28 cellular contexts compared by ENCODE assay signal in genomic region chr12:83763425-83763824, GRCh38.
DNase-seq lines count a peak whose midpoint lies in the region; ATAC-seq and TF ChIP-seq lines count a peak whose summit lies in the region.
"Had no signal": no experiment of that assay in that cellular context is flagged by ENCODE, and none has a peak within 500 bp of the region (broad histone marks: within the 10 kb centered on the region; RNA-seq: fewer than 3 reads in every experiment).

No MANE protein-coding gene starts in this region.

- H2AFZ ChIP-seq in SK-N-SH (ENCODE audit: low read depth) = no peak overlapping the region

- no peak overlapping the region for H3K27ac Mint-ChIP-seq in activated T-helper 1 cell treated with anti-CD3 and anti-CD28 coated beads, Interleukin-12 subunit alpha, Interleukin-12 subunit beta, Interleukin-2, Interleukin-4 antibody, amounts not matched to agents 30 ng/mL and 10 ng/mL and 1 ng/mL, durations not matched to agents 14 hours and 24 hours and 36 hours
- H3K27ac Mint-ChIP-seq: activated CD4-positive, alpha-beta memory T cell treated with anti-CD3 and anti-CD28 coated beads for 36 hours; activated naive CD8-positive, alpha-beta T cell treated with anti-CD3 and anti-CD28 coated beads, Interleukin-2, amount 50 U/mL, for 24 hours; activated T-cell treated with anti-CD3 and anti-CD28 coated beads, Interleukin-2, amount 50 U/mL, for 72 hours; H9; natural killer cell; T-helper 1 cell treated with Interleukin-12 subunit alpha and Interleukin-12 subunit beta and Interleukin-4 antibody, amounts not matched to agents 30 μg/mL and 1 μg/mL, for 36 hours had no signal

- TF ChIP-seq RAD21 in SK-N-SH (IDR thresholded peaks at IDR 0.05; ENCODE audit: low read length) = no peak

- H4K20me1 ChIP-seq in SK-N-SH (ENCODE audit: insufficient read depth) = no peaks in the 10 kb centered on the region

- H3K4me3 ChIP-seq in SK-N-SH (ENCODE audit: low read depth in 2 of 2, low read length in 1 of 2) = no peak overlapping the region
- H3K4me3 ChIP-seq: lower lobe of right lung, psoas muscle, tibial nerve had no signal

- H3K79me2 ChIP-seq in SK-N-SH (ENCODE audit: insufficient read depth) = no peaks in the 10 kb centered on the region

- no peaks in the 10 kb centered on the region for H3K27me3 Mint-ChIP-seq in activated T-helper 1 cell treated with anti-CD3 and anti-CD28 coated beads, Interleukin-12 subunit alpha, Interleukin-12 subunit beta, Interleukin-2, Interleukin-4 antibody, amounts not matched to agents 30 ng/mL and 10 ng/mL and 1 ng/mL, durations not matched to agents 14 hours and 24 hours and 36 hours (ENCODE audit: insufficient read depth)
- H3K27me3 Mint-ChIP-seq: activated CD4-positive, alpha-beta memory T cell treated with anti-CD3 and anti-CD28 coated beads for 36 hours; activated naive CD8-positive, alpha-beta T cell treated with anti-CD3 and anti-CD28 coated beads, Interleukin-2, amount 50 U/mL, for 24 hours had no signal

- intact Hi-C loops in activated T-helper 1 cell treated with anti-CD3 and anti-CD28 coated beads, Interleukin-12 subunit alpha, Interleukin-12 subunit beta, Interleukin-2, Interleukin-4 antibody, amounts not matched to agents 30 ng/mL and 10 ng/mL and 1 ng/mL, durations not matched to agents 14 hours and 24 hours and 36 hours (cut with micrococcal nuclease) = no loop called here

- CTCF ChIA-PET in SK-N-SH (lab: Yijun Ruan, JAX) = no interaction called here

- no peaks in the 10 kb centered on the region for H3K9me3 ChIP-seq in SK-N-SH
- H3K9me3 ChIP-seq: lower lobe of right lung, psoas muscle, tibial nerve had no signal

- no peak overlapping the region for H3K9ac ChIP-seq in SK-N-SH
- H3K9ac ChIP-seq: KMS-11 had no signal

- no peaks in the 10 kb centered on the region for H3K4me1 Mint-ChIP-seq in activated T-helper 1 cell treated with anti-CD3 and anti-CD28 coated beads, Interleukin-12 subunit alpha, Interleukin-12 subunit beta, Interleukin-2, Interleukin-4 antibody, amounts not matched to agents 30 ng/mL and 10 ng/mL and 1 ng/mL, durations not matched to agents 14 hours and 24 hours and 36 hours (ENCODE audit: low read depth)
- H3K4me1 Mint-ChIP-seq: activated naive CD8-positive, alpha-beta T cell treated with anti-CD3 and anti-CD28 coated beads, Interleukin-2, amount 50 U/mL, for 24 hours; H9; natural killer cell had no signal

- no peaks in the 10 kb centered on the region for H3K36me3 Mint-ChIP-seq in activated T-helper 1 cell treated with anti-CD3 and anti-CD28 coated beads, Interleukin-12 subunit alpha, Interleukin-12 subunit beta, Interleukin-2, Interleukin-4 antibody, amounts not matched to agents 30 ng/mL and 10 ng/mL and 1 ng/mL, durations not matched to agents 14 hours and 24 hours and 36 hours (ENCODE audit: low read depth)
- H3K36me3 Mint-ChIP-seq: activated CD4-positive, alpha-beta memory T cell treated with anti-CD3 and anti-CD28 coated beads for 36 hours; natural killer cell had no signal

- H3K9me2 ChIP-seq in SK-N-SH = no peaks in the 10 kb centered on the region; the same call in 1 of the 2 replicates

- H3K4me3 Mint-ChIP-seq in activated T-helper 1 cell treated with anti-CD3 and anti-CD28 coated beads, Interleukin-12 subunit alpha, Interleukin-12 subunit beta, Interleukin-2, Interleukin-4 antibody, amounts not matched to agents 30 ng/mL and 10 ng/mL and 1 ng/mL, durations not matched to agents 14 hours and 24 hours and 36 hours = no peak overlapping the region
- H3K4me3 Mint-ChIP-seq: activated CD4-positive, alpha-beta memory T cell treated with anti-CD3 and anti-CD28 coated beads for 36 hours; activated naive CD8-positive, alpha-beta T cell treated with anti-CD3 and anti-CD28 coated beads, Interleukin-2, amount 50 U/mL, for 24 hours; activated T-cell treated with anti-CD3 and anti-CD28 coated beads, Interleukin-2, amount 50 U/mL, for 72 hours; H9; natural killer cell; T-helper 1 cell treated with Interleukin-12 subunit alpha and Interleukin-12 subunit beta and Interleukin-4 antibody, amounts not matched to agents 30 μg/mL and 1 μg/mL, for 36 hours had no signal

- TF ChIP-seq CTCF in foreskin keratinocyte (conservative IDR thresholded peaks at IDR 0.05) (peak; percentile 19), SK-N-SH (IDR thresholded peaks at IDR 0.05) (no peak)

- H3K27me3 ChIP-seq in foreskin keratinocyte (no peaks in the 10 kb centered on the region), SK-N-SH (ENCODE audit: insufficient read depth) (no peaks in the 10 kb centered on the region)
- H3K27me3 ChIP-seq: tibial nerve had no signal

- TF ChIP-seq POLR2A in erythroblast (IDR thresholded peaks at IDR 0.05; ENCODE audit: low read length) = no peak

- POLR2A ChIA-PET in SK-N-SH (lab: Yijun Ruan, JAX) = no interaction called here

- no peak for TF ChIP-seq EP300 in SK-N-SH (IDR thresholded peaks at IDR 0.05; ENCODE audit: borderline replicate concordance in 1 of 2, low read depth in 1 of 2, low read length in 1 of 2)

- DNase-seq in NCI-H2227 treated with DMSO at 0.1 percent for 48 hours (lab: John Stamatoyannopoulos, UW) = peak; percentile 80
- peak; percentile 98 for DNase-seq in amniotic epithelial cell (ENCODE audit: low read depth)
- peak; percentile 93 to 97 for DNase-seq in foreskin keratinocyte
- DNase-seq in SK-N-SH = no peak
- DNase-seq in activated T-helper 1 cell treated with anti-CD3 and anti-CD28 coated beads, Interleukin-12 subunit alpha, Interleukin-12 subunit beta, Interleukin-2, Interleukin-4 antibody, amounts not matched to agents 30 ng/mL and 10 ng/mL and 1 ng/mL, durations not matched to agents 14 hours and 24 hours and 36 hours (ENCODE audit: low spot score) = no peak
- no peak for DNase-seq in erythroblast (lab: John Stamatoyannopoulos, UW)
- DNase-seq: activated CD4-positive, alpha-beta memory T cell treated with anti-CD3 and anti-CD28 coated beads for 36 hours; activated CD4-positive, alpha-beta T cell treated with anti-CD3 and anti-CD28 coated beads for 1 hour; activated naive CD4-positive, alpha-beta T cell; activated naive CD8-positive, alpha-beta T cell treated with anti-CD3 and anti-CD28 coated beads, Interleukin-2, amount 50 U/mL, for 24 hours; activated T-cell treated with anti-CD3 and anti-CD28 coated beads, Interleukin-2, amount 50 U/mL, for 72 hours; C1 segment of cervical spinal cord; H9; kidney glomerular epithelial cell; lower lobe of right lung; natural killer cell; NCI-H1417 treated with DMSO at 0.1 percent for 48 hours; NCI-H2029 treated with DMSO at 0.1 percent for 48 hours; NCI-H345; NCI-H748 treated with DMSO at 0.1 percent for 48 hours; psoas muscle; RPMI8226; stimulated activated CD4-positive, alpha-beta T cell treated with anti-CD3 and anti-CD28 coated beads, Interleukin-15, amount 100 ng/mL, for 24 hours; stimulated activated CD4-positive, alpha-beta T cell treated with anti-CD3 and anti-CD28 coated beads, Interleukin-4, amount 100 ng/mL, for 4 hours had no signal

- H3K9me3 Mint-ChIP-seq in activated T-helper 1 cell treated with anti-CD3 and anti-CD28 coated beads, Interleukin-12 subunit alpha, Interleukin-12 subunit beta, Interleukin-2, Interleukin-4 antibody, amounts not matched to agents 30 ng/mL and 10 ng/mL and 1 ng/mL, durations not matched to agents 14 hours and 24 hours and 36 hours = no peaks in the 10 kb centered on the region
- H3K9me3 Mint-ChIP-seq: activated naive CD8-positive, alpha-beta T cell treated with anti-CD3 and anti-CD28 coated beads, Interleukin-2, amount 50 U/mL, for 24 hours had no signal

- no peaks in the 10 kb centered on the region for H3F3A ChIP-seq in SK-N-SH (replicated peaks; ENCODE audit: insufficient read depth)

- H3K4me1 ChIP-seq in foreskin keratinocyte (peaks cover 13% of the 10 kb centered on the region), SK-N-SH (ENCODE audit: control insufficient read depth in 1 of 2, insufficient read depth in 2 of 2, low read depth in 1 of 2, low read length in 1 of 2) (no peaks in the 10 kb centered on the region)
- H3K4me1 ChIP-seq: lower lobe of right lung, psoas muscle, tibial nerve had no signal

- 59% methylated on average over 6 of the region's 6 CpGs for WGBS in SK-N-SH (ENCODE audit: low lambda C conversion rate)

- H3K36me3 ChIP-seq in SK-N-SH (replicated peaks in 1 of 2; ENCODE audit: control insufficient read depth in 1 of 2, insufficient read depth in 2 of 2, low read length in 1 of 2) = no peaks in the 10 kb centered on the region
- H3K36me3 ChIP-seq: lower lobe of right lung, tibial nerve had no signal

- ATAC-seq in foreskin keratinocyte = peak; percentile 99
- ATAC-seq in GM18867 (IDR thresholded peaks at IDR 0.05; ENCODE audit: unreplicated experiment) = no peak
- ATAC-seq: activated naive CD8-positive, alpha-beta T cell treated with anti-CD3 and anti-CD28 coated beads, Interleukin-2, amount 50 U/mL, for 24 hours; activated T-cell treated with anti-CD3 and anti-CD28 coated beads, Interleukin-2, amount 50 U/mL, for 72 hours; lower lobe of right lung; natural killer cell; psoas muscle had no signal

- H3K27ac ChIP-seq in foreskin keratinocyte = no peak overlapping the region
- H3K27ac ChIP-seq in SK-N-SH (ENCODE audit: low read depth in 2 of 2, low read length in 1 of 2) = no peak overlapping the region
- H3K27ac ChIP-seq: KMS-11, lower lobe of right lung, psoas muscle, tibial nerve had no signal

- H3K4me2 ChIP-seq in SK-N-SH = no peak overlapping the region
- H3K4me2 ChIP-seq: KMS-11 had no signal

TF ChIP-seq in SK-N-SH, 30 proteins besides CTCF, POLR2A, EP300 and RAD21:
- TF ChIP-seq MEF2A (IDR thresholded peaks at IDR 0.05; ENCODE audit: borderline replicate concordance, low read depth) (no peak), TCF12 (IDR thresholded peaks at IDR 0.05) (no peak), JUND (IDR thresholded peaks at IDR 0.05) (no peak), NFIC (IDR thresholded peaks at IDR 0.05; ENCODE audit: borderline replicate concordance) (no peak), USF2 (IDR thresholded peaks at IDR 0.05; ENCODE audit: borderline replicate concordance, low read depth, low read length) (no peak)
TF ChIP-seq in SK-N-SH: peak in this region for 0.

Comparison
In these comparisons a context has a peak if more than half of its experiments do, and no peak if none do; other contexts are left out.
1. DNase-seq: peak in NCI-H2227 treated with DMSO at 0.1 percent for 48 hours (single experiment), amniotic epithelial cell (single experiment) and foreskin keratinocyte (2 of 2); none in SK-N-SH (single experiment), activated T-helper 1 cell treated with anti-CD3 and anti-CD28 coated beads, Interleukin-12 subunit alpha, Interleukin-12 subunit beta, Interleukin-2, Interleukin-4 antibody, amounts not matched to agents 30 ng/mL and 10 ng/mL and 1 ng/mL, durations not matched to agents 14 hours and 24 hours and 36 hours (single experiment) and erythroblast (0 of 2).